In genomic region chr19:7535035-7535992, GRCh38 we compare ENCODE assay signal across 8 cellular contexts. TPM values are rescaled to one million over a fixed set of nuclear protein-coding genes. Genes with fewer than 3 reads are reported as not detected.
DNase-seq lines count a peak whose midpoint lies in the region; ATAC-seq and TF ChIP-seq lines count a peak whose summit lies in the region.

PNPLA6 (plus strand) TSS chr19:7535717; CDS start chr19:7535789, 72 bp downstream.

- DNase-seq in AG09319 (ENCODE audit: extremely low read depth, low read depth) (peak; percentile 82), NCI-H446 treated with DMSO at 0.1 percent for 48 hours (lab: John Stamatoyannopoulos, UW) (peak; percentile 75), cerebellar cortex (ENCODE audit: low spot score) (peak; percentile 94), kidney epithelial cell (ENCODE audit: low read depth) (no peak)
- peak; percentile 95 for DNase-seq in activated CD4-positive, CD25-positive, alpha-beta regulatory T cell treated with anti-CD3 and anti-CD28 coated beads, Interleukin-2, amount 50 U/mL, for 72 hours
- DNase-seq in stimulated activated CD4-positive, alpha-beta T cell treated with anti-CD3 and anti-CD28 coated beads, Interleukin-15, amount 100 ng/mL, for 24 hours = peak; percentile 96

- no peaks in the 10 kb centered on the region for H3K36me3 ChIP-seq in kidney epithelial cell (ENCODE audit: control insufficient read depth, insufficient read depth, low read length)

- H3K4me3 ChIP-seq in kidney epithelial cell (ENCODE audit: low read depth, low read length) = peak within 1 kb of the TSS; percentile 83

- no peak for TF ChIP-seq CTCF in AG09319 (IDR thresholded peaks at IDR 0.05; ENCODE audit: low read depth, low read length)
- no peak for TF ChIP-seq CTCF in kidney epithelial cell (IDR thresholded peaks at IDR 0.05; ENCODE audit: insufficient read depth, low read length, poor library complexity, severe bottlenecking)

- no peaks in the 10 kb centered on the region for H3K27me3 ChIP-seq in kidney epithelial cell (ENCODE audit: control insufficient read depth, insufficient read depth, low read length)

- peak; percentile 65 for ATAC-seq in GM19025 (IDR thresholded peaks at IDR 0.05; ENCODE audit: low read depth, unreplicated experiment)
- ATAC-seq in HG03342 (IDR thresholded peaks at IDR 0.05; ENCODE audit: unreplicated experiment) = peak; percentile 58

RNA-seq across cellular contexts. Expression of gene PNPLA6, which starts in this region (rescaled TPM):
- total RNA-seq in kidney epithelial cell = 134 and 163 TPM in 2 replicates
